ENCODE assay signal across 8 cellular contexts in the genomic region with DNA sequence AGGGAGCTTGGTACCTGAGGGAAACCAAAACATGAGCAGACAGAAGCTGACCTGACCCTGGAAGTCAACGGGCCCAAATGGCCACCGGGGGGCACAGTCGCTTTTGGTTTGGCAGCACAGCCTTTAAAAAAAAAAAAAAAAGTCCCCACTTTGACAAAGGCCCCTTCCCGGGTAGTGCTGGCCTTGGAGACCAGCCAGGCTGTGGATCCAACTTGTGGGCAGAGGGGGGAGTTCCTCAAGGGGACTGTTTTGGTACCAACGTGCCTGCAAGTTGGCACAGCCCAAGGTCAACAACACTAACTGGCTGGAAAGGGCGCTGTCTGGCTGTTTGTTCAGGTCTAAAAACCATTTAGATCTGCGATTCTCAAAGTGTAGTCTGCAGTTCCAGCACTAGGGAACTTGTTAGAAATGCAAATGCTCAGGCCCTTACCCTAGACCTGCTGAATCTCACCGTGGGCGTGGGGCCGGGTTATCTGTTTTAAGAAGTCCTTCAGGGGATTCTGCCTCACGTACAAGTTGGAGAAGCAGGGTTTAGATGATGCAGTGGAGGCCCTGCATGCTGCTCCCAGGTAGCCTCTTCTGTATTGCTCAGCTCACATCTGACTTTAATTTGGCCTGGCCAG.
DNase-seq lines count a peak whose midpoint lies in the region; TF ChIP-seq lines count a peak whose summit lies in the region.

No MANE protein-coding gene starts in this region.

- peaks cover 48% of the 10 kb centered on the region for H3K4me1 Mint-ChIP-seq in activated naive CD8-positive, alpha-beta T cell treated with anti-CD3 and anti-CD28 coated beads for 36 hours

- TF ChIP-seq EP300 in tibial nerve (IDR thresholded peaks at IDR 0.05), result no peak

- no peak for TF ChIP-seq POLR2A in tibial nerve (IDR thresholded peaks at IDR 0.05)

- H3K27ac ChIP-seq in SK-N-MC, result peak overlapping the region; percentile 68
- peak overlapping the region; percentile 90 for H3K27ac ChIP-seq in parathyroid adenoma
- peak overlapping the region; percentile 21 to 80 (median 58) for H3K27ac ChIP-seq in tibial nerve

- peak overlapping the region; percentile 87 for H2AFZ ChIP-seq in parathyroid adenoma

- H3K27me3 ChIP-seq in parathyroid adenoma (ENCODE audit: control insufficient read depth, insufficient read depth, low read length) (no peaks in the 10 kb centered on the region), tibial nerve (no peaks in the 10 kb centered on the region)

- peaks cover 3% of the 10 kb centered on the region for H3K36me3 Mint-ChIP-seq in activated naive CD8-positive, alpha-beta T cell treated with anti-CD3 and anti-CD28 coated beads for 36 hours

- H3K27me3 Mint-ChIP-seq in activated naive CD8-positive, alpha-beta T cell treated with anti-CD3 and anti-CD28 coated beads for 36 hours, result no peaks in the 10 kb centered on the region

- H3K36me3 ChIP-seq in SK-N-MC (ENCODE audit: insufficient read depth, low read length) (no peaks in the 10 kb centered on the region), parathyroid adenoma (ENCODE audit: control insufficient read depth, insufficient read depth, low read length) (no peaks in the 10 kb centered on the region), tibial nerve (peaks cover 0 to 27% (median 8%) of the 10 kb centered on the region in 3 donors)

- TF ChIP-seq CTCF in parathyroid adenoma (IDR thresholded peaks at IDR 0.05) (peak; percentile 67), tibial nerve (IDR thresholded peaks at IDR 0.05) (peak; percentile 22 to 48 (median 35))

- no peaks in the 10 kb centered on the region for H3K9me3 ChIP-seq in SK-N-MC (ENCODE audit: low read depth, low read length)
- H3K9me3 ChIP-seq in parathyroid adenoma (ENCODE audit: control insufficient read depth, low read length), result no peaks in the 10 kb centered on the region
- H3K9me3 ChIP-seq in tibial nerve, result peaks cover 0 to 4% (median 0%) of the 10 kb centered on the region in 4 donors

- no peaks in the 10 kb centered on the region for H3K79me2 ChIP-seq in parathyroid adenoma

- intact Hi-C loops in cardiac septum (cut with DNase I), result loop anchor here (1.0 to 5.0 kb wide), 3 partner anchors 488 to 1178 kb away; no protein-coding TSS in a partner anchor

- peaks cover 4% of the 10 kb centered on the region for H3K9me3 Mint-ChIP-seq in activated naive CD8-positive, alpha-beta T cell treated with anti-CD3 and anti-CD28 coated beads for 36 hours

- H3K9ac ChIP-seq in SK-N-MC (ENCODE audit: insufficient read length), result no peak overlapping the region
- no peak overlapping the region for H3K9ac ChIP-seq in parathyroid adenoma

- H3K4me2 ChIP-seq in parathyroid adenoma (ENCODE audit: low read length), result peak overlapping the region; percentile 60

- WGBS in tibial nerve, 2 donors, result 7 to 8% methylated on average over 11 of the region's 11 CpGs

- peak overlapping the region; percentile 72 for H3K27ac Mint-ChIP-seq in activated naive CD8-positive, alpha-beta T cell treated with anti-CD3 and anti-CD28 coated beads for 36 hours

- H3K4me3 ChIP-seq in SK-N-MC, result peak overlapping the region; percentile 67
- H3K4me3 ChIP-seq in parathyroid adenoma (ENCODE audit: low read depth, low read length), result no peak overlapping the region
- peak overlapping the region in 1 of 4 donors; percentile 40 for H3K4me3 ChIP-seq in tibial nerve

- DNase-seq in Daoy (ENCODE audit: low read depth) (peak; percentile 72), H4 (ENCODE audit: low spot score) (peak; percentile 66), LHCN-M2 (ENCODE audit: low read depth) (peak; percentile 80), SK-N-MC (ENCODE audit: low read depth, low spot score) (peak; percentile 24), cardiac septum (ENCODE audit: low spot score) (peak; percentile 84), tibial nerve (ENCODE audit: low spot score in 2 of 2) (peak; percentile 31 to 43)
- DNase-seq in activated naive CD8-positive, alpha-beta T cell treated with anti-CD3 and anti-CD28 coated beads for 36 hours, result peak; percentile 54

- H3K4me1 ChIP-seq in parathyroid adenoma, result peaks cover 28% of the 10 kb centered on the region
- peaks cover 0 to 43% (median 18%) of the 10 kb centered on the region in 4 donors for H3K4me1 ChIP-seq in tibial nerve

- peak overlapping the region; percentile 54 for H3K4me3 Mint-ChIP-seq in activated naive CD8-positive, alpha-beta T cell treated with anti-CD3 and anti-CD28 coated beads for 36 hours

Comparison
In these comparisons a context has a peak if more than half of its experiments do, and no peak if none do; other contexts are left out.
1. DNase-seq: peak in every context shown above with its lines; median percentile 84 in cardiac septum; 80 in LHCN-M2; 72 in Daoy; 66 in H4; 54 in activated naive CD8-positive, alpha-beta T cell treated with anti-CD3 and anti-CD28 coated beads for 36 hours; 37 in tibial nerve; 24 in SK-N-MC.